Comparison of ENCODE assay signal across 23 cellular contexts in the genomic region with DNA sequence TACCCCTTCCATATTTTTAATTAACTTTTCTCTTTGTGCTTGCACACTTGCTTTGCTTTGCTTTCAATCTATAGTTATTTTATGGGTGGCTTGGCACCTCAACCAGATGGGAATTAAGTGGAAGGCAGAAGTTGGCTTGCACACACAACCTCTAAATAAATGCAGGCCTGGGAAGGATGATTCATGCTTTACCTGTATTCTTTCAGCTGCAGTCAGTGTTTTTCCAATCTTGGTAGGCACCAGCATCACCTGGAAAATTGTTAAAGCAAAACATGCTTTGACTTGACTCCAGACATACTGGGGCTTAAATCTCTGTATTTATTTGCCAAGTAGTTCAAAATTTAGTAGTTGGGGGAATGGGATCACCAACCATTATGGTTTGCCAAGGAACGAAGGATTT.
DNase-seq lines count a peak whose midpoint lies in the region; TF ChIP-seq lines count a peak whose summit lies in the region.
"Had no signal": no experiment of that assay in that cellular context is flagged by ENCODE, and none has a peak within 500 bp of the region (broad histone marks: within the 10 kb centered on the region; RNA-seq: fewer than 3 reads in every experiment).

No MANE protein-coding gene starts in this region.

- no peaks in the 10 kb centered on the region for H3K9me3 ChIP-seq in A673 (ENCODE audit: low read depth, low read length, poor library complexity, severe bottlenecking)

- H3K4me3 ChIP-seq in epithelial cell of esophagus (ENCODE audit: low read length) (no peak overlapping the region), A673 (ENCODE audit: low read depth, low read length, poor library complexity, severe bottlenecking) (no peak overlapping the region)

- CTCF ChIA-PET in A673 (lab: Charles Lee) = no interaction called here

- BruUV-seq in A673 (replicated peaks; lab: Mats Ljungman, UMichigan) = no TSS peak

- no peaks in the 10 kb centered on the region for H3K27me3 Mint-ChIP-seq in nephron progenitor cell (ENCODE audit: low read depth, poor library complexity)

- peak overlapping the region; percentile 16 for H3K4me3 Mint-ChIP-seq in nephron progenitor cell

- H3K4me1 Mint-ChIP-seq in nephron progenitor cell = peaks cover 47% of the 10 kb centered on the region

- H3K27ac Mint-ChIP-seq in nephron progenitor cell = peak overlapping the region; percentile 15

- no peak for TF ChIP-seq CTCF in epithelial cell of esophagus (IDR thresholded peaks at IDR 0.05; ENCODE audit: insufficient read depth, low read depth, low read length, missing control alignments)
- no peak for TF ChIP-seq CTCF in nephron progenitor cell (IDR thresholded peaks at IDR 0.05)
- no peak for TF ChIP-seq CTCF in A673 (conservative IDR thresholded peaks at IDR 0.05; ENCODE audit: low read depth, low read length)

- DNase-seq in NCI-H2171 treated with DMSO at 0.1 percent for 48 hours (lab: John Stamatoyannopoulos, UW) (peak; percentile 86), NCI-H2171 (lab: John Stamatoyannopoulos, UW) (no peak), epithelial cell of esophagus (ENCODE audit: low read depth) (peak; percentile 51), nephron progenitor cell (no peak), HuH-7.5 (ENCODE audit: low spot score) (no peak), A673 (ENCODE audit: low spot score) (no peak)
- DNase-seq in activated CD8-positive, alpha-beta memory T cell treated with anti-CD3 and anti-CD28 coated beads, Interleukin-2, amount 50 U/mL, for 4 hours = no peak
- DNase-seq: 8988T, Calu3, DMS79 treated with DMSO at 0.1 percent for 48 hours, GF-D8, GOT3, HCEC 1CT, Kasumi-1, NCI-H1092 treated with DMSO at 0.1 percent for 48 hours, NCI-H1436, NCI-H187, NCI-H2081 treated with DMSO at 0.1 percent for 48 hours, NCI-H446 treated with DMSO at 0.1 percent for 48 hours, NCI-H526 treated with DMSO at 0.1 percent for 48 hours, RPMI8226, SHP77 had no signal

- H3K27ac ChIP-seq in A673 (ENCODE audit: low read depth, low read length, poor library complexity, severe bottlenecking) = no peak overlapping the region
- H3K27ac ChIP-seq: HL-60 had no signal

- no peaks in the 10 kb centered on the region for H3K27me3 ChIP-seq in A673 (replicated peaks; ENCODE audit: insufficient read depth, low read depth, low read length, poor library complexity)

- no peaks in the 10 kb centered on the region for H3K36me3 ChIP-seq in A673 (ENCODE audit: insufficient read depth, low read length, poor library complexity, severe bottlenecking)

- H3K36me3 Mint-ChIP-seq in nephron progenitor cell (ENCODE audit: low read depth) = no peaks in the 10 kb centered on the region

- H3K4me1 ChIP-seq in A673 (ENCODE audit: insufficient read depth, low read length, poor library complexity, severe bottlenecking) = peaks cover 20% of the 10 kb centered on the region

- intact Hi-C loops in A673 (cut with micrococcal nuclease; ENCODE audit: unreplicated experiment) = no loop called here

- no peaks in the 10 kb centered on the region for H3K9me3 Mint-ChIP-seq in nephron progenitor cell

- POLR2A ChIA-PET in A673 (lab: Charles Lee; ENCODE audit: low non-redundant PET) = no interaction called here

Comparison
In these comparisons a context has a peak if more than half of its experiments do, and no peak if none do; other contexts are left out.
1. DNase-seq: peak in NCI-H2171 treated with DMSO at 0.1 percent for 48 hours (single experiment) and epithelial cell of esophagus (single experiment); none in NCI-H2171 (single experiment), nephron progenitor cell (single experiment), HuH-7.5 (single experiment), activated CD8-positive, alpha-beta memory T cell treated with anti-CD3 and anti-CD28 coated beads, Interleukin-2, amount 50 U/mL, for 4 hours (single experiment) and A673 (single experiment).